In genomic region chr6:44342489-44342888, GRCh38 we compare ENCODE assay signal across 10 cellular contexts. TPM values are rescaled to one million over a fixed set of nuclear protein-coding genes. Genes with fewer than 3 reads are reported as not detected.
DNase-seq lines count a peak whose midpoint lies in the region; ATAC-seq and TF ChIP-seq lines count a peak whose summit lies in the region.
"Had no signal": no experiment of that assay in that cellular context is flagged by ENCODE, and none has a peak within 500 bp of the region (broad histone marks: within the 10 kb centered on the region; RNA-seq: fewer than 3 reads in every experiment).

Gene SPATS1 (plus strand): TSS chr6:44342650. CDS start chr6:44343096, 446 bp downstream.

- H3K4me3 ChIP-seq in lower lobe of right lung (peak within 1 kb of the TSS; percentile 28), uterus (no peak within 1 kb of the TSS)

- H3K36me3 ChIP-seq in lower lobe of right lung, result no peaks in the 10 kb centered on the region
- no peaks in the 10 kb centered on the region for H3K36me3 ChIP-seq in uterus
- H3K36me3 ChIP-seq: esophagus squamous epithelium had no signal

- no peak within 1 kb of the TSS for H3K27ac Mint-ChIP-seq in activated naive CD8-positive, alpha-beta T cell treated with anti-CD3 and anti-CD28 coated beads for 36 hours
- no peak within 1 kb of the TSS for H3K27ac Mint-ChIP-seq in activated naive CD8-positive, alpha-beta T cell treated with anti-CD3 and anti-CD28 coated beads, Interleukin-2, amount 50 U/mL, for 24 hours

- peak; percentile 13 for DNase-seq in activated naive CD8-positive, alpha-beta T cell treated with anti-CD3 and anti-CD28 coated beads for 36 hours
- no peak for DNase-seq in activated naive CD8-positive, alpha-beta T cell treated with anti-CD3 and anti-CD28 coated beads, Interleukin-2, amount 50 U/mL, for 24 hours
- DNase-seq in central memory CD4-positive, alpha-beta T cell, result peak; percentile 1
- no peak for DNase-seq in lower lobe of right lung
- DNase-seq in uterus, result peak; percentile 16 to 26
- no peak for DNase-seq in activated CD4-positive, CD25-positive, alpha-beta regulatory T cell (lab: John Stamatoyannopoulos, UW)
- DNase-seq: esophagus squamous epithelium had no signal

- no peaks in the 10 kb centered on the region for H3K4me1 ChIP-seq in lower lobe of right lung
- H3K4me1 ChIP-seq in uterus, result no peaks in the 10 kb centered on the region

- no peaks in the 10 kb centered on the region for H3K36me3 Mint-ChIP-seq in activated naive CD8-positive, alpha-beta T cell treated with anti-CD3 and anti-CD28 coated beads for 36 hours
- no peaks in the 10 kb centered on the region for H3K36me3 Mint-ChIP-seq in activated naive CD8-positive, alpha-beta T cell treated with anti-CD3 and anti-CD28 coated beads, Interleukin-2, amount 50 U/mL, for 24 hours (ENCODE audit: low read depth)

- TF ChIP-seq POLR2A in uterus (IDR thresholded peaks at IDR 0.05), result no peak

- H3K27me3 Mint-ChIP-seq in activated naive CD8-positive, alpha-beta T cell treated with anti-CD3 and anti-CD28 coated beads for 36 hours, result peaks cover 40% of the 10 kb centered on the region
- peaks cover 46% of the 10 kb centered on the region for H3K27me3 Mint-ChIP-seq in activated naive CD8-positive, alpha-beta T cell treated with anti-CD3 and anti-CD28 coated beads, Interleukin-2, amount 50 U/mL, for 24 hours

- no peak within 1 kb of the TSS for H3K4me3 Mint-ChIP-seq in activated naive CD8-positive, alpha-beta T cell treated with anti-CD3 and anti-CD28 coated beads for 36 hours
- H3K4me3 Mint-ChIP-seq in activated naive CD8-positive, alpha-beta T cell treated with anti-CD3 and anti-CD28 coated beads, Interleukin-2, amount 50 U/mL, for 24 hours, result no peak within 1 kb of the TSS

- H3K4me1 Mint-ChIP-seq in activated naive CD8-positive, alpha-beta T cell treated with anti-CD3 and anti-CD28 coated beads for 36 hours, result no peaks in the 10 kb centered on the region
- peaks cover 3% of the 10 kb centered on the region for H3K4me1 Mint-ChIP-seq in activated naive CD8-positive, alpha-beta T cell treated with anti-CD3 and anti-CD28 coated beads, Interleukin-2, amount 50 U/mL, for 24 hours

- H3K27me3 ChIP-seq in lower lobe of right lung (ENCODE audit: low read depth) (peaks cover 24% of the 10 kb centered on the region), uterus (no peaks in the 10 kb centered on the region)

- ATAC-seq in activated naive CD8-positive, alpha-beta T cell treated with anti-CD3 and anti-CD28 coated beads, Interleukin-2, amount 50 U/mL, for 24 hours, result no peak
- ATAC-seq in lower lobe of right lung (peak in 1 of 2 donors; percentile 15), GM21526 (IDR thresholded peaks at IDR 0.05; ENCODE audit: low FRiP score, unreplicated experiment) (no peak), GM19395 (IDR thresholded peaks at IDR 0.05; ENCODE audit: unreplicated experiment) (no peak)

- intact Hi-C loops in lower lobe of right lung (cut with DNase I) (no loop called here), uterus (cut with DNase I; ENCODE audit: low total_unique reads) (no loop called here)

- TF ChIP-seq CTCF in lower lobe of right lung (IDR thresholded peaks at IDR 0.05) (no peak), uterus (IDR thresholded peaks at IDR 0.05) (no peak)

- H3K9me3 Mint-ChIP-seq in activated naive CD8-positive, alpha-beta T cell treated with anti-CD3 and anti-CD28 coated beads for 36 hours, result no peaks in the 10 kb centered on the region
- no peaks in the 10 kb centered on the region for H3K9me3 Mint-ChIP-seq in activated naive CD8-positive, alpha-beta T cell treated with anti-CD3 and anti-CD28 coated beads, Interleukin-2, amount 50 U/mL, for 24 hours

- H3K27ac ChIP-seq in lower lobe of right lung (no peak within 1 kb of the TSS), uterus (no peak within 1 kb of the TSS)
- H3K27ac ChIP-seq: C4-2B, esophagus squamous epithelium had no signal

- H3K9me3 ChIP-seq in lower lobe of right lung (no peaks in the 10 kb centered on the region), uterus (no peaks in the 10 kb centered on the region)
- H3K9me3 ChIP-seq: esophagus squamous epithelium had no signal

RNA-seq across cellular contexts. Expression of gene SPATS1, which starts in this region (rescaled TPM):
- not detected for total RNA-seq in activated naive CD8-positive, alpha-beta T cell treated with anti-CD3 and anti-CD28 coated beads for 36 hours
- total RNA-seq in lower lobe of right lung (1.8 TPM), uterus (under 1 TPM in 1 of 4 donors, not detected in 3; 0.62 TPM)
- total RNA-seq: esophagus squamous epithelium had no signal

Comparison
In these comparisons a context has a peak if more than half of its experiments do, and no peak if none do; other contexts are left out.
1. Peak in DNase-seq in activated naive CD8-positive, alpha-beta T cell treated with anti-CD3 and anti-CD28 coated beads for 36 hours; RNA of the gene not detected or under 1 TPM.
2. Peak in DNase-seq in uterus; RNA of the gene not detected or under 1 TPM.